In genomic region chr15:92882697-92883642, GRCh38 we compare ENCODE assay signal across 1 cellular context.
A peak's percentile ranks its signal among the peaks of the same experiment; 100 is the strongest.
TF ChIP-seq lines count a peak whose summit lies in the region.

No MANE protein-coding gene starts in this region.

TF ChIP-seq in HepG2, 621 proteins besides CTCF, POLR2A, EP300 and RAD21 (continued from another document):
- TF ChIP-seq, protein P1, sequence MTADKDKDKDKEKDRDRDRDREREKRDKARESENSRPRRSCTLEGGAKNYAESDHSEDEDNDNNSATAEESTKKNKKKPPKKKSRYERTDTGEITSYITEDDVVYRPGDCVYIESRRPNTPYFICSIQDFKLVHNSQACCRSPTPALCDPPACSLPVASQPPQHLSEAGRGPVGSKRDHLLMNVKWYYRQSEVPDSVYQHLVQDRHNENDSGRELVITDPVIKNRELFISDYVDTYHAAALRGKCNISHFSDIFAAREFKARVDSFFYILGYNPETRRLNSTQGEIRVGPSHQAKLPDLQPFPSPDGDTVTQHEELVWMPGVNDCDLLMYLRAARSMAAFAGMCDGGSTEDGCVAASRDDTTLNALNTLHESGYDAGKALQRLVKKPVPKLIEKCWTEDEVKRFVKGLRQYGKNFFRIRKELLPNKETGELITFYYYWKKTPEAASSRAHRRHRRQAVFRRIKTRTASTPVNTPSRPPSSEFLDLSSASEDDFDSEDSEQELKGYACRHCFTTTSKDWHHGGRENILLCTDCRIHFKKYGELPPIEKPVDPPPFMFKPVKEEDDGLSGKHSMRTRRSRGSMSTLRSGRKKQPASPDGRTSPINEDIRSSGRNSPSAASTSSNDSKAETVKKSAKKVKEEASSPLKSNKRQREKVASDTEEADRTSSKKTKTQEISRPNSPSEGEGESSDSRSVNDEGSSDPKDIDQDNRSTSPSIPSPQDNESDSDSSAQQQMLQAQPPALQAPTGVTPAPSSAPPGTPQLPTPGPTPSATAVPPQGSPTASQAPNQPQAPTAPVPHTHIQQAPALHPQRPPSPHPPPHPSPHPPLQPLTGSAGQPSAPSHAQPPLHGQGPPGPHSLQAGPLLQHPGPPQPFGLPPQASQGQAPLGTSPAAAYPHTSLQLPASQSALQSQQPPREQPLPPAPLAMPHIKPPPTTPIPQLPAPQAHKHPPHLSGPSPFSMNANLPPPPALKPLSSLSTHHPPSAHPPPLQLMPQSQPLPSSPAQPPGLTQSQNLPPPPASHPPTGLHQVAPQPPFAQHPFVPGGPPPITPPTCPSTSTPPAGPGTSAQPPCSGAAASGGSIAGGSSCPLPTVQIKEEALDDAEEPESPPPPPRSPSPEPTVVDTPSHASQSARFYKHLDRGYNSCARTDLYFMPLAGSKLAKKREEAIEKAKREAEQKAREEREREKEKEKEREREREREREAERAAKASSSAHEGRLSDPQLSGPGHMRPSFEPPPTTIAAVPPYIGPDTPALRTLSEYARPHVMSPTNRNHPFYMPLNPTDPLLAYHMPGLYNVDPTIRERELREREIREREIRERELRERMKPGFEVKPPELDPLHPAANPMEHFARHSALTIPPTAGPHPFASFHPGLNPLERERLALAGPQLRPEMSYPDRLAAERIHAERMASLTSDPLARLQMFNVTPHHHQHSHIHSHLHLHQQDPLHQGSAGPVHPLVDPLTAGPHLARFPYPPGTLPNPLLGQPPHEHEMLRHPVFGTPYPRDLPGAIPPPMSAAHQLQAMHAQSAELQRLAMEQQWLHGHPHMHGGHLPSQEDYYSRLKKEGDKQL (CRISPR knock-in tag; IDR thresholded peaks at IDR 0.05; ENCODE audit: low read depth), result no peak
- TF ChIP-seq ZBTB2 (CRISPR knock-in tag; IDR thresholded peaks at IDR 0.05; ENCODE audit: low read depth) (peak; percentile 78), CBX1 (IDR thresholded peaks at IDR 0.05; ENCODE audit: low read depth) (no peak), RELA (CRISPR knock-in tag; IDR thresholded peaks at IDR 0.05) (no peak), EEA1 (CRISPR knock-in tag; IDR thresholded peaks at IDR 0.05; ENCODE audit: borderline replicate concordance) (no peak), ZBTB25 (CRISPR knock-in tag; IDR thresholded peaks at IDR 0.05) (no peak), SP2 (CRISPR knock-in tag; IDR thresholded peaks at IDR 0.05) (no peak), TGIF2 (CRISPR knock-in tag; IDR thresholded peaks at IDR 0.05) (peak; percentile 14; the same call in 1 of the 2 replicates), BCL6 (CRISPR knock-in tag; IDR thresholded peaks at IDR 0.05) (peak; percentile 8; the same call in 1 of the 2 replicates), PATZ1 (CRISPR knock-in tag; IDR thresholded peaks at IDR 0.05) (no peak), CCAR2 (optimal IDR thresholded peaks at IDR 0.05; ENCODE audit: low read depth, low read length) (no peak), ZBTB38 (CRISPR knock-in tag; IDR thresholded peaks at IDR 0.05) (0 out of 2 replicates have a peak, but pooled peaks have one; percentile 26), AGO2 (optimal IDR thresholded peaks at IDR 0.05; ENCODE audit: low read depth, low read length) (peak; percentile 96), ZNF672 (CRISPR knock-in tag; IDR thresholded peaks at IDR 0.05) (no peak), HDAC6 (IDR thresholded peaks at IDR 0.05; ENCODE audit: low read depth, low read length) (no peak), MTA3 (CRISPR knock-in tag; IDR thresholded peaks at IDR 0.05) (no peak), TFDP1 (CRISPR knock-in tag; IDR thresholded peaks at IDR 0.05; ENCODE audit: borderline replicate concordance) (no peak), EHMT2 (IDR thresholded peaks at IDR 0.05; ENCODE audit: borderline replicate concordance, low read depth, low read length) (no peak), NCOA1 (CRISPR knock-in tag; IDR thresholded peaks at IDR 0.05) (no peak), BRCA1 (CRISPR knock-in tag; IDR thresholded peaks at IDR 0.05) (no peak), GTF3A (CRISPR knock-in tag; conservative IDR thresholded peaks at IDR 0.05) (no peak), ELF1 (CRISPR knock-in tag; IDR thresholded peaks at IDR 0.05) (no peak), SRSF1 (optimal IDR thresholded peaks at IDR 0.05; ENCODE audit: low read depth, low read length) (no peak)
- TF ChIP-seq, protein P2, sequence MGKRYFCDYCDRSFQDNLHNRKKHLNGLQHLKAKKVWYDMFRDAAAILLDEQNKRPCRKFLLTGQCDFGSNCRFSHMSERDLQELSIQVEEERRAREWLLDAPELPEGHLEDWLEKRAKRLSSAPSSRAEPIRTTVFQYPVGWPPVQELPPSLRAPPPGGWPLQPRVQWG (CRISPR knock-in tag; IDR thresholded peaks at IDR 0.05; ENCODE audit: borderline replicate concordance, low read depth), result no peak
TF ChIP-seq in HepG2: peak in this region for 65.
